In the genomic region with DNA sequence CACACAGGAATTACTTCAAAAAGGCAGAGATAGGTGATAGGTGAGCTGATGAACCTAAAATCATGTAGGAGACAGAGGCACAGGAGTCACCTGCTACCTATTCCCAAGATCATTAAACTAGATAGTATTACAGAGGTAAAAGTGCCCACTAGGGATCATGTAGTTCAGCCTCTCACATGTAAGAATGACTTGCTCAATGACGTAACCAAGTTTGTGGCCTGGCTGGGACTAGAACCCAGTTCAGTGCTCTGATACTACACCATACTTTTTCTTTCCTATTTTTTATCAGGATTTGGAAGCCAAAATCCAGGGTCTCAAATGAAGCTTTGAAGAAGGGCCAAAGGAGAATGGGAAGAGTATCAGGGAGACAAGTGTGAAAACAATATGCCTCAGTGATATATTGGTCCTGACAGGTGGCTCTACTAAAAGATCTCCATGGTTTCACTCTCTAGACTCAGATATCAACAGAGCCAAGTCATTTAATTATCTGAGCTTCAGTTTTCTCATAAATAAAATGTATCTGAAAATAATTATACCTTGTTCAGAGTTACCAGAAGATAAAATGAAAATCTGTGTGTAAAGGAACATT, we compare ENCODE assay signal across 9 cellular contexts.
DNase-seq lines count a peak whose midpoint lies in the region; ATAC-seq and TF ChIP-seq lines count a peak whose summit lies in the region.
"Had no signal": no experiment of that assay in that cellular context is flagged by ENCODE, and none has a peak within 500 bp of the region (broad histone marks: within the 10 kb centered on the region; RNA-seq: fewer than 3 reads in every experiment).

No MANE protein-coding gene starts in this region.

- POLR2A ChIA-PET in activated CD4-positive, alpha-beta memory T cell treated with anti-CD3 and anti-CD28 coated beads, Interleukin-2, amount 10 ng/mL, durations not matched to agents 7 days and 5 days (lab: Charles Lee), result no interaction called here

- H3K9me3 ChIP-seq in muscle layer of colon (ENCODE audit: low read length), result no peaks in the 10 kb centered on the region
- no peaks in the 10 kb centered on the region for H3K9me3 ChIP-seq in vagina

- intact Hi-C loops in Right ventricle myocardium inferior (cut with DNase I), result no loop called here
- intact Hi-C loops in cardiac septum (cut with DNase I), result loop anchor here (5.0 kb wide), 1 partner anchor 49 kb away; no protein-coding TSS in a partner anchor
- intact Hi-C loops in vagina (cut with DNase I), result loop anchor here (10.0 kb wide), 1 partner anchor 46 kb away; no protein-coding TSS in a partner anchor

- no peaks in the 10 kb centered on the region for H3K27me3 Mint-ChIP-seq in activated CD4-positive, alpha-beta memory T cell treated with anti-CD3 and anti-CD28 coated beads, Interleukin-2, amount 10 ng/mL, durations not matched to agents 7 days and 5 days
- H3K27me3 Mint-ChIP-seq: activated T-helper 17 cell treated with anti-CD3 and anti-CD28 coated beads, Interleukin-2, amount 50 U/mL, for 72 hours had no signal

- TF ChIP-seq POLR2A in vagina (IDR thresholded peaks at IDR 0.05), result no peak

- DNase-seq in Right ventricle myocardium inferior (ENCODE audit: missing footprints) (no peak), cardiac septum (ENCODE audit: low spot score) (no peak), epithelial cell of prostate (ENCODE audit: low read depth, low spot score) (no peak), vagina (ENCODE audit: extremely low spot score in 2 of 2) (no peak), NCI-H2227 (lab: John Stamatoyannopoulos, UW; ENCODE audit: unreplicated experiment) (no peak), foreskin melanocyte (no peak)
- DNase-seq in activated CD4-positive, alpha-beta memory T cell treated with anti-CD3 and anti-CD28 coated beads, Interleukin-2, amount 10 ng/mL, durations not matched to agents 7 days and 5 days, result no peak

- H3K4me3 Mint-ChIP-seq in activated CD4-positive, alpha-beta memory T cell treated with anti-CD3 and anti-CD28 coated beads, Interleukin-2, amount 10 ng/mL, durations not matched to agents 7 days and 5 days, result no peak overlapping the region
- H3K4me3 Mint-ChIP-seq: activated T-helper 17 cell treated with anti-CD3 and anti-CD28 coated beads, Interleukin-2, amount 50 U/mL, for 72 hours had no signal

- H3K4me1 ChIP-seq in muscle layer of colon (ENCODE audit: insufficient read depth, low read length) (peaks cover 26% of the 10 kb centered on the region), vagina (peaks cover 32% of the 10 kb centered on the region)

- TF ChIP-seq CTCF in vagina (IDR thresholded peaks at IDR 0.05), result no peak

- CTCF ChIA-PET in activated CD4-positive, alpha-beta memory T cell treated with anti-CD3 and anti-CD28 coated beads, Interleukin-2, amount 10 ng/mL, durations not matched to agents 7 days and 5 days (lab: Charles Lee), result interaction anchor here (0.9 kb wide), 1 partner anchor 8 kb away, joined by 4 read pairs; no protein-coding TSS in a partner anchor

- H3K36me3 ChIP-seq in muscle layer of colon (ENCODE audit: insufficient read depth, low read length) (peaks cover 6% of the 10 kb centered on the region), vagina (peaks cover 0 to 11% of the 10 kb centered on the region in 2 donors)

- H3K27me3 ChIP-seq in muscle layer of colon (ENCODE audit: control insufficient read depth in 1 of 2, insufficient read depth in 2 of 2, low read length in 2 of 2) (no peaks in the 10 kb centered on the region), vagina (no peaks in the 10 kb centered on the region)

- peaks cover 6% of the 10 kb centered on the region for H3K4me1 Mint-ChIP-seq in activated CD4-positive, alpha-beta memory T cell treated with anti-CD3 and anti-CD28 coated beads, Interleukin-2, amount 10 ng/mL, durations not matched to agents 7 days and 5 days

- H3K4me3 ChIP-seq in muscle layer of colon (ENCODE audit: low read depth in 1 of 2, low read length in 2 of 2) (no peak overlapping the region), vagina (peak overlapping the region in 1 of 2 donors; percentile 17)

- peak overlapping the region; percentile 84 for H3K27ac ChIP-seq in epithelial cell of prostate
- peak overlapping the region; percentile 86 for H3K27ac ChIP-seq in muscle layer of colon (ENCODE audit: low read depth, low read length)
- peak overlapping the region; percentile 82 for H3K27ac ChIP-seq in vagina

- no peaks in the 10 kb centered on the region for H3K9me3 Mint-ChIP-seq in activated CD4-positive, alpha-beta memory T cell treated with anti-CD3 and anti-CD28 coated beads, Interleukin-2, amount 10 ng/mL, durations not matched to agents 7 days and 5 days
- H3K9me3 Mint-ChIP-seq: activated T-helper 17 cell treated with anti-CD3 and anti-CD28 coated beads, Interleukin-2, amount 50 U/mL, for 72 hours had no signal

- peak; percentile 61 for ATAC-seq in Right ventricle myocardium inferior
- ATAC-seq: activated T-helper 17 cell treated with anti-CD3 and anti-CD28 coated beads, Interleukin-2, amount 50 U/mL, for 72 hours had no signal

- no peak overlapping the region for H3K27ac Mint-ChIP-seq in activated CD4-positive, alpha-beta memory T cell treated with anti-CD3 and anti-CD28 coated beads, Interleukin-2, amount 10 ng/mL, durations not matched to agents 7 days and 5 days
- H3K27ac Mint-ChIP-seq: activated T-helper 17 cell treated with anti-CD3 and anti-CD28 coated beads, Interleukin-2, amount 50 U/mL, for 72 hours had no signal

- peaks cover 11% of the 10 kb centered on the region for H3K36me3 Mint-ChIP-seq in activated CD4-positive, alpha-beta memory T cell treated with anti-CD3 and anti-CD28 coated beads, Interleukin-2, amount 10 ng/mL, durations not matched to agents 7 days and 5 days (ENCODE audit: low read depth)

- no peak overlapping the region for H3K9ac ChIP-seq in muscle layer of colon (ENCODE audit: low read length)
